ENCODE assay signal across 20 cellular contexts in genomic region chr17:7079581-7080444, GRCh38. TPM values are rescaled to one million over a fixed set of nuclear protein-coding genes. Genes with fewer than 3 reads are reported as not detected.
DNase-seq lines count a peak whose midpoint lies in the region; ATAC-seq and TF ChIP-seq lines count a peak whose summit lies in the region.
"Had no signal": no experiment of that assay in that cellular context is flagged by ENCODE, and none has a peak within 500 bp of the region (broad histone marks: within the 10 kb centered on the region; RNA-seq: fewer than 3 reads in every experiment).

A gene with protein sequence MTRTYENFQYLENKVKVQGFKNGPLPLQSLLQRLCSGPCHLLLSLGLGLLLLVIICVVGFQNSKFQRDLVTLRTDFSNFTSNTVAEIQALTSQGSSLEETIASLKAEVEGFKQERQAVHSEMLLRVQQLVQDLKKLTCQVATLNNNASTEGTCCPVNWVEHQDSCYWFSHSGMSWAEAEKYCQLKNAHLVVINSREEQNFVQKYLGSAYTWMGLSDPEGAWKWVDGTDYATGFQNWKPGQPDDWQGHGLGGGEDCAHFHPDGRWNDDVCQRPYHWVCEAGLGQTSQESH (minus strand): TSS chr17:7080251. CDS start chr17:7078812, 1,439 bp downstream.

- H3K4me1 ChIP-seq in mucosa of descending colon (ENCODE audit: low read depth), result no peaks in the 10 kb centered on the region
- no peaks in the 10 kb centered on the region for H3K4me1 ChIP-seq in thymus (ENCODE audit: control insufficient read depth, insufficient read depth, low read length)
- H3K4me1 ChIP-seq: colonic mucosa had no signal

- peak; percentile 30 for DNase-seq in activated effector memory CD4-positive, alpha-beta T cell treated with anti-CD3 and anti-CD28 coated beads, Interleukin-2, amount 50 U/mL, for 16 hours
- no peak for DNase-seq in activated effector memory CD4-positive, alpha-beta T cell treated with Interleukin-2 at 50 U/mL for 16 hours
- DNase-seq in mucosa of descending colon, result peak in 1 of 3 donors; percentile 8
- DNase-seq in activated T-cell treated with anti-CD3 and anti-CD28 coated beads for 4 hours, result no peak
- no peak for DNase-seq in activated naive CD4-positive, alpha-beta T cell treated with anti-CD3 and anti-CD28 coated beads for 36 hours
- DNase-seq: activated B cell treated with CpG ODN at 0.5 μM for 24 hours; anterior cingulate cortex; CD8-positive, alpha-beta memory T cell; colonic mucosa; esophagus squamous epithelium; kidney glomerular epithelial cell; NCI-H2029 treated with DMSO at 0.1 percent for 48 hours; stimulated activated CD4-positive, alpha-beta T cell treated with anti-CD3 and anti-CD28 coated beads, Interleukin-1b, Interleukin-23, amount 100 ng/mL, for 48 hours had no signal

- no peaks in the 10 kb centered on the region for H3K27me3 ChIP-seq in thymus (ENCODE audit: control insufficient read depth, insufficient read depth)
- H3K27me3 ChIP-seq: colonic mucosa, esophagus squamous epithelium had no signal

- WGBS in thymus, result 84% methylated on average over 15 of the region's 15 CpGs

- ATAC-seq in activated T-helper 17 cell treated with anti-CD3 and anti-CD28 coated beads, Interleukin-2, amount 50 U/mL, for 72 hours (replicated peaks), result no peak
- ATAC-seq in mucosa of descending colon, result peak; percentile 32
- ATAC-seq in HG02970 (IDR thresholded peaks at IDR 0.05; ENCODE audit: low FRiP score, unreplicated experiment), result no peak

- H3K27ac ChIP-seq in thymus (ENCODE audit: low read depth), result no peak within 1 kb of the TSS
- H3K27ac ChIP-seq: colonic mucosa had no signal

- CTCF ChIA-PET in activated naive CD4-positive, alpha-beta T cell treated with anti-CD3 and anti-CD28 coated beads for 36 hours (lab: Charles Lee), result no interaction called here

- H3K4me3 Mint-ChIP-seq in activated T-helper 17 cell treated with anti-CD3 and anti-CD28 coated beads, Interleukin-2, amount 50 U/mL, for 72 hours, result no peak within 1 kb of the TSS
- H3K4me3 Mint-ChIP-seq in activated naive CD4-positive, alpha-beta T cell treated with anti-CD3 and anti-CD28 coated beads for 36 hours, result no peak within 1 kb of the TSS
- H3K4me3 Mint-ChIP-seq: activated B cell treated with CpG ODN at 0.5 μM for 24 hours, type B pancreatic cell had no signal

- H3K36me3 Mint-ChIP-seq in activated T-helper 17 cell treated with anti-CD3 and anti-CD28 coated beads, Interleukin-2, amount 50 U/mL, for 72 hours (ENCODE audit: low read depth), result no peaks in the 10 kb centered on the region
- H3K36me3 Mint-ChIP-seq in activated naive CD4-positive, alpha-beta T cell treated with anti-CD3 and anti-CD28 coated beads for 36 hours (ENCODE audit: low read depth), result no peaks in the 10 kb centered on the region
- H3K36me3 Mint-ChIP-seq: CD8-positive, alpha-beta memory T cell; type B pancreatic cell had no signal

- no peaks in the 10 kb centered on the region for H3K36me3 ChIP-seq in mucosa of descending colon (ENCODE audit: low read depth)
- no peaks in the 10 kb centered on the region for H3K36me3 ChIP-seq in thymus (ENCODE audit: control insufficient read depth, insufficient read depth)
- H3K36me3 ChIP-seq: colonic mucosa, esophagus squamous epithelium had no signal

- TF ChIP-seq CTCF in mucosa of descending colon (IDR thresholded peaks at IDR 0.05), result no peak

- H3K27ac Mint-ChIP-seq in activated T-helper 17 cell treated with anti-CD3 and anti-CD28 coated beads, Interleukin-2, amount 50 U/mL, for 72 hours, result peak within 1 kb of the TSS; percentile 8
- no peak within 1 kb of the TSS for H3K27ac Mint-ChIP-seq in activated naive CD4-positive, alpha-beta T cell treated with anti-CD3 and anti-CD28 coated beads for 36 hours
- H3K27ac Mint-ChIP-seq: activated B cell treated with CpG ODN at 0.5 μM for 24 hours, type B pancreatic cell had no signal

- no peaks in the 10 kb centered on the region for H3K27me3 Mint-ChIP-seq in activated T-helper 17 cell treated with anti-CD3 and anti-CD28 coated beads, Interleukin-2, amount 50 U/mL, for 72 hours
- H3K27me3 Mint-ChIP-seq in activated naive CD4-positive, alpha-beta T cell treated with anti-CD3 and anti-CD28 coated beads for 36 hours (ENCODE audit: low read depth), result peaks cover 3% of the 10 kb centered on the region

- peaks cover 17% of the 10 kb centered on the region for H3K4me1 Mint-ChIP-seq in activated T-helper 17 cell treated with anti-CD3 and anti-CD28 coated beads, Interleukin-2, amount 50 U/mL, for 72 hours
- peaks cover 25% of the 10 kb centered on the region for H3K4me1 Mint-ChIP-seq in activated naive CD4-positive, alpha-beta T cell treated with anti-CD3 and anti-CD28 coated beads for 36 hours (ENCODE audit: low read depth)

- H3K4me3 ChIP-seq in mucosa of descending colon, result no peak within 1 kb of the TSS
- no peak within 1 kb of the TSS for H3K4me3 ChIP-seq in thymus (ENCODE audit: low read length)
- H3K4me3 ChIP-seq: colonic mucosa had no signal

- no peaks in the 10 kb centered on the region for H3K9me3 Mint-ChIP-seq in activated T-helper 17 cell treated with anti-CD3 and anti-CD28 coated beads, Interleukin-2, amount 50 U/mL, for 72 hours
- H3K9me3 Mint-ChIP-seq in activated naive CD4-positive, alpha-beta T cell treated with anti-CD3 and anti-CD28 coated beads for 36 hours, result no peaks in the 10 kb centered on the region
- H3K9me3 Mint-ChIP-seq: activated B cell treated with CpG ODN at 0.5 μM for 24 hours; CD8-positive, alpha-beta memory T cell; type B pancreatic cell had no signal

- intact Hi-C loops in mucosa of descending colon (cut with DNase I, micrococcal nuclease), result no loop called here
- intact Hi-C loops in activated naive CD4-positive, alpha-beta T cell treated with anti-CD3 and anti-CD28 coated beads for 36 hours (cut with micrococcal nuclease), result no loop called here

- no peaks in the 10 kb centered on the region for H3K9me3 ChIP-seq in mucosa of descending colon
- no peaks in the 10 kb centered on the region for H3K9me3 ChIP-seq in thymus (ENCODE audit: control insufficient read depth)
- H3K9me3 ChIP-seq: colonic mucosa, esophagus squamous epithelium had no signal

RNA-seq across cellular contexts. Expression of the gene that starts here (rescaled TPM):
- total RNA-seq in activated T-helper 17 cell treated with anti-CD3 and anti-CD28 coated beads, Interleukin-2, amount 50 U/mL, for 72 hours, result not detected
- 10 to 100 TPM in 1 of 3 donors, 1 to 10 TPM in 2; 3.1 to 15.1 (median 8.9) TPM for total RNA-seq in mucosa of descending colon
- polyA plus RNA-seq in thymus, result 11.2 TPM
- not detected for total RNA-seq in activated naive CD4-positive, alpha-beta T cell treated with anti-CD3 and anti-CD28 coated beads for 36 hours
- total RNA-seq: activated B cell treated with CpG ODN at 0.5 μM for 24 hours; activated CD8-positive, alpha-beta memory T cell treated with anti-CD3 and anti-CD28 coated beads for 36 hours; Daoy; RPMI7951 had no signal
- polyA plus RNA-seq: CD8-positive, alpha-beta memory T cell had no signal

Comparison
In these comparisons a context has a peak if more than half of its experiments do, and no peak if none do; other contexts are left out.
1. RNA of the gene that starts here (total RNA-seq): 3.1 to 15.1 TPM in mucosa of descending colon; not detected in activated T-helper 17 cell treated with anti-CD3 and anti-CD28 coated beads, Interleukin-2, amount 50 U/mL, for 72 hours and not detected in activated naive CD4-positive, alpha-beta T cell treated with anti-CD3 and anti-CD28 coated beads for 36 hours; every median in the first group is over 4 times any median in the second.